ENCODE assay signal across 16 cellular contexts in genomic region chr1:244326757-244327156, GRCh38.
A peak's percentile ranks its signal among the peaks of the same experiment; 100 is the strongest.
DNase-seq lines count a peak whose midpoint lies in the region; ATAC-seq and FAIRE-seq lines count a peak whose summit lies in the region.
"Had no signal": no experiment of that assay in that cellular context is flagged by ENCODE, and none has a peak within 500 bp of the region (broad histone marks: within the 10 kb centered on the region; RNA-seq: fewer than 3 reads in every experiment).

No MANE protein-coding gene starts in this region.

- no peaks in the 10 kb centered on the region for H3K36me3 Mint-ChIP-seq in T-cell
- no peaks in the 10 kb centered on the region for H3K36me3 Mint-ChIP-seq in natural killer cell treated with Interleukin-12 subunit alpha and Interleukin-12 subunit beta and Interleukin-15 and Interleukin-18, amount 100 ng/mL, for 72 hours

- peaks cover 0 to 3% of the 10 kb centered on the region in 2 donors for H3K27me3 Mint-ChIP-seq in T-cell
- no peaks in the 10 kb centered on the region for H3K27me3 Mint-ChIP-seq in natural killer cell treated with Interleukin-12 subunit alpha and Interleukin-12 subunit beta and Interleukin-15 and Interleukin-18, amount 100 ng/mL, for 72 hours
- H3K27me3 Mint-ChIP-seq: activated CD4-positive, alpha-beta T cell treated with anti-CD3 and anti-CD28 coated beads for 36 hours; activated T-cell treated with anti-CD3 and anti-CD28 coated beads, Interleukin-2, amount 50 U/mL, for 24 hours had no signal

- DNase-seq in GM18507 (ENCODE audit: extremely low spot score, insufficient read length, low read depth): no peak
- peak; percentile 98 for DNase-seq in NCI-H146 (lab: John Stamatoyannopoulos, UW)
- DNase-seq in T-cell: no peak
- DNase-seq in natural killer cell treated with Interleukin-12 subunit alpha and Interleukin-12 subunit beta and Interleukin-15 and Interleukin-18, amount 100 ng/mL, for 72 hours (ENCODE audit: low spot score): no peak
- DNase-seq in left lobe of liver (ENCODE audit: low spot score): no peak
- DNase-seq in NAMALWA (ENCODE audit: low spot score): no peak
- no peak for DNase-seq in GF-D8 (lab: John Stamatoyannopoulos, UW)
- DNase-seq: activated CD4-positive, alpha-beta T cell treated with anti-CD3 and anti-CD28 coated beads for 36 hours; activated T-cell treated with anti-CD3 and anti-CD28 coated beads, Interleukin-2, amount 50 U/mL, for 24 hours; endodermal cell; left ventricle myocardium superior; naive thymus-derived CD8-positive, alpha-beta T cell; NCI-H524 had no signal

- peak overlapping the region; percentile 17 to 58 for H3K27ac Mint-ChIP-seq in T-cell
- peak overlapping the region; percentile 96 to 97 for H3K27ac Mint-ChIP-seq in natural killer cell treated with Interleukin-12 subunit alpha and Interleukin-12 subunit beta and Interleukin-15 and Interleukin-18, amount 100 ng/mL, for 72 hours
- H3K27ac Mint-ChIP-seq: activated CD4-positive, alpha-beta T cell treated with anti-CD3 and anti-CD28 coated beads for 36 hours; activated T-cell treated with anti-CD3 and anti-CD28 coated beads, Interleukin-2, amount 50 U/mL, for 24 hours had no signal

- peaks cover 0 to 44% (median 32%) of the 10 kb centered on the region in 3 donors for H3K4me1 Mint-ChIP-seq in T-cell
- H3K4me1 Mint-ChIP-seq in natural killer cell treated with Interleukin-12 subunit alpha and Interleukin-12 subunit beta and Interleukin-15 and Interleukin-18, amount 100 ng/mL, for 72 hours (ENCODE audit: low read depth in 2 of 2): peaks cover 51% of the 10 kb centered on the region in 2 donors

- ATAC-seq in T-cell (replicated peaks in 1 of 4) (no peak), left lobe of liver (no peak), GM19455 (IDR thresholded peaks at IDR 0.05; ENCODE audit: unreplicated experiment) (no peak)
- ATAC-seq in natural killer cell treated with Interleukin-12 subunit alpha and Interleukin-12 subunit beta and Interleukin-15 and Interleukin-18, amount 100 ng/mL, for 72 hours: no peak
- ATAC-seq: activated CD4-positive, alpha-beta T cell treated with anti-CD3 and anti-CD28 coated beads for 36 hours; foreskin keratinocyte; left ventricle myocardium superior; naive thymus-derived CD8-positive, alpha-beta T cell had no signal

- POLR2A ChIA-PET in T-cell (lab: Charles Lee): interaction anchor here in 1 of 2 donors (0.6 kb wide), 1 partner anchor 510 kb away, joined by 5 read pairs; no protein-coding TSS in a partner anchor

- H3K4me3 Mint-ChIP-seq in T-cell: no peak overlapping the region
- peak overlapping the region; percentile 91 for H3K4me3 Mint-ChIP-seq in natural killer cell treated with Interleukin-12 subunit alpha and Interleukin-12 subunit beta and Interleukin-15 and Interleukin-18, amount 100 ng/mL, for 72 hours
- H3K4me3 Mint-ChIP-seq: activated CD4-positive, alpha-beta T cell treated with anti-CD3 and anti-CD28 coated beads for 36 hours; activated T-cell treated with anti-CD3 and anti-CD28 coated beads, Interleukin-2, amount 50 U/mL, for 24 hours; endodermal cell had no signal

- FAIRE-seq in GM18507 (lab: Jason Lieb, UNC): peak; percentile 31
- FAIRE-seq: GM12891 had no signal

- peaks cover 3 to 13% (median 12%) of the 10 kb centered on the region in 3 donors for H3K9me3 Mint-ChIP-seq in T-cell
- no peaks in the 10 kb centered on the region for H3K9me3 Mint-ChIP-seq in natural killer cell treated with Interleukin-12 subunit alpha and Interleukin-12 subunit beta and Interleukin-15 and Interleukin-18, amount 100 ng/mL, for 72 hours

- CTCF ChIA-PET in T-cell (lab: Charles Lee): no interaction called here
